ENCODE assay signal across 14 cellular contexts in the genomic region with DNA sequence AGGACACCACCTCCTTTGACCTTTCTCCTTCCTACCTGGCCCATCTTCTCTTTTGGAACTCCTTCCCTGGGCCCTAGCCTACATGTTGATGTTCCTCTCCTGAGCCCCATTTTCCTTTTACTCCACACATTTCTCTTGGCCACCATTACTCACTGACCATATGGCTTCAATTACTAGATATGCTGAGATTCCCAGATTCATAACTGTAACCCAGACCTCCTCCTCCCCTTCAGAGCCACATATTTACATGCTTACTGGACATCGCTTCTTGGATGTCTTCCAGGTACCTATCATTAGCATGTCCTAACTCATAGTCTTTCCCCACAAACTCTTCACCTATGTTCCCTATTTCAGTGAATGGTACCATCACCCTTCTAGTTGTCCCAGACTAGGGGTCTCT. TPM values are rescaled to one million over a fixed set of nuclear protein-coding genes. Genes with fewer than 3 reads are reported as not detected.
A peak's percentile ranks its signal among the peaks of the same experiment; 100 is the strongest.
DNase-seq lines count a peak whose midpoint lies in the region; ATAC-seq and TF ChIP-seq lines count a peak whose summit lies in the region.
"Had no signal": no experiment of that assay in that cellular context is flagged by ENCODE, and none has a peak within 500 bp of the region (broad histone marks: within the 10 kb centered on the region; RNA-seq: fewer than 3 reads in every experiment).

No MANE protein-coding gene starts in this region.

- H3K9me3 ChIP-seq in GM23248 (ENCODE audit: low read depth) (no peaks in the 10 kb centered on the region), smooth muscle cell (replicated peaks; ENCODE audit: low read depth) (no peaks in the 10 kb centered on the region), heart left ventricle (peaks cover 0 to 11% (median 1%) of the 10 kb centered on the region in 12 donors)
- H3K9me3 ChIP-seq: transverse colon had no signal

- peak; percentile 80 for ATAC-seq in SK-N-SH treated with all-trans-retinoic acid at 6 μM for 48 hours
- no peak for ATAC-seq in heart left ventricle

- WGBS in GM23248 (ENCODE audit: low coverage in 1 of 2, low lambda C conversion rate in 2 of 2, missing lambda C conversion rate in 2 of 2), 2 experiments: 0% methylated on average over 1 of the region's 1 CpG
- whole genome bisulfite sequencing in smooth muscle cell (ENCODE audit: low lambda C conversion rate): 76% methylated on average over 1 of the region's 1 CpG
- WGBS in heart left ventricle, 4 donors: 37 to 53% (median 45%) methylated on average over 1 of the region's 1 CpG

- H3K36me3 ChIP-seq in GM23248 (ENCODE audit: low read depth) (no peaks in the 10 kb centered on the region), smooth muscle cell (ENCODE audit: low read depth) (no peaks in the 10 kb centered on the region), heart left ventricle (no peaks in the 10 kb centered on the region)
- H3K36me3 ChIP-seq: left ventricle myocardium inferior, transverse colon had no signal

- no peaks in the 10 kb centered on the region for H3K9me2 ChIP-seq in GM23248 (ENCODE audit: insufficient read depth)

- intact Hi-C loops in heart left ventricle (cut with DNase I): no loop called here

- H3F3A ChIP-seq in GM23248 (ENCODE audit: insufficient read depth) (peaks cover 55% of the 10 kb centered on the region), smooth muscle cell (ENCODE audit: low read depth) (no peaks in the 10 kb centered on the region)

- peak overlapping the region; percentile 57 for H3K27ac ChIP-seq in GM23248
- no peak overlapping the region for H3K27ac ChIP-seq in smooth muscle cell (ENCODE audit: low read depth)
- no peak overlapping the region for H3K27ac ChIP-seq in heart left ventricle
- H3K27ac ChIP-seq: left ventricle myocardium inferior, transverse colon had no signal

- H3K9ac ChIP-seq in GM23248 (0 out of 2 replicates have a peak overlapping the region, but pooled peaks have one; percentile 2), smooth muscle cell (ENCODE audit: low read depth) (no peak overlapping the region)

- no peaks in the 10 kb centered on the region for H4K20me1 ChIP-seq in GM23248 (ENCODE audit: insufficient read depth)
- no peaks in the 10 kb centered on the region for H4K20me1 ChIP-seq in smooth muscle cell (ENCODE audit: low read depth)

- no peak overlapping the region for H2AFZ ChIP-seq in GM23248
- no peak overlapping the region for H2AFZ ChIP-seq in smooth muscle cell (ENCODE audit: low read depth)

- H3K4me2 ChIP-seq in GM23248 (ENCODE audit: unreplicated experiment) (peak overlapping the region; percentile 67), smooth muscle cell (peak overlapping the region; percentile 16)

- in situ Hi-C loops in GM23248 (cut with MboI): no loop called here

- DNase-seq in GM23248 (peak; percentile 94), fibroblast of mammary gland (ENCODE audit: low read depth) (peak; percentile 99), smooth muscle cell (lab: John Stamatoyannopoulos, UW; ENCODE audit: unreplicated experiment) (no peak), activated gamma-delta T cell treated with Interleukin-2 at 50 U/mL for 16 hours (no peak), NOMO-1 treated with dmso at 0.1 percent for 144 hours (lab: John Stamatoyannopoulos, UW; ENCODE audit: unreplicated experiment) (no peak), heart left ventricle (no peak)
- no peak for DNase-seq in activated CD4-positive, CD25-positive, alpha-beta regulatory T cell treated with anti-CD3 and anti-CD28 coated beads, Interleukin-2, amount 50 U/mL, for 72 hours
- DNase-seq: GDM1, left ventricle myocardium inferior, naive B cell, NCI-H1417 treated with DMSO at 0.1 percent for 48 hours, NCI-H2227 treated with DMSO at 0.1 percent for 48 hours, transverse colon had no signal

- H3K4me1 ChIP-seq in GM23248 (ENCODE audit: insufficient read depth): peaks cover 55% of the 10 kb centered on the region
- H3K4me1 ChIP-seq in smooth muscle cell (ENCODE audit: low read depth): no peaks in the 10 kb centered on the region
- H3K4me1 ChIP-seq in heart left ventricle: no peaks in the 10 kb centered on the region
- H3K4me1 ChIP-seq: left ventricle myocardium inferior, transverse colon had no signal

- no peaks in the 10 kb centered on the region for H3K27me3 ChIP-seq in GM23248 (replicated peaks; ENCODE audit: insufficient read depth)
- no peaks in the 10 kb centered on the region for H3K27me3 ChIP-seq in smooth muscle cell (ENCODE audit: low read depth)
- no peaks in the 10 kb centered on the region for H3K27me3 ChIP-seq in heart left ventricle
- H3K27me3 ChIP-seq: transverse colon had no signal

- no peak for TF ChIP-seq POLR2A in heart left ventricle (IDR thresholded peaks at IDR 0.05)

- H3K4me3 ChIP-seq in GM23248 (peak overlapping the region; percentile 4; the same call in 1 of the 2 replicates), fibroblast of mammary gland (ENCODE audit: control insufficient read depth, low read depth, low read length) (no peak overlapping the region), smooth muscle cell (no peak overlapping the region), heart left ventricle (no peak overlapping the region)
- H3K4me3 ChIP-seq: left ventricle myocardium inferior, transverse colon had no signal

- H3K79me2 ChIP-seq in GM23248 (ENCODE audit: insufficient read depth) (no peaks in the 10 kb centered on the region), smooth muscle cell (ENCODE audit: low read depth) (no peaks in the 10 kb centered on the region)

- no peak for TF ChIP-seq CTCF in fibroblast of mammary gland (conservative IDR thresholded peaks at IDR 0.05; ENCODE audit: control insufficient read depth, insufficient read depth, low read depth, low read length)
- TF ChIP-seq CTCF in smooth muscle cell (IDR thresholded peaks at IDR 0.05; ENCODE audit: borderline replicate concordance, insufficient read depth, poor library complexity, severe bottlenecking): no peak
- no peak for TF ChIP-seq CTCF in heart left ventricle (IDR thresholded peaks at IDR 0.05)

TF ChIP-seq in SK-N-SH treated with all-trans-retinoic acid at 6 μM for 48 hours, 23 proteins besides CTCF, POLR2A, EP300 and RAD21 (continues in another document):
- TF ChIP-seq, protein P1, sequence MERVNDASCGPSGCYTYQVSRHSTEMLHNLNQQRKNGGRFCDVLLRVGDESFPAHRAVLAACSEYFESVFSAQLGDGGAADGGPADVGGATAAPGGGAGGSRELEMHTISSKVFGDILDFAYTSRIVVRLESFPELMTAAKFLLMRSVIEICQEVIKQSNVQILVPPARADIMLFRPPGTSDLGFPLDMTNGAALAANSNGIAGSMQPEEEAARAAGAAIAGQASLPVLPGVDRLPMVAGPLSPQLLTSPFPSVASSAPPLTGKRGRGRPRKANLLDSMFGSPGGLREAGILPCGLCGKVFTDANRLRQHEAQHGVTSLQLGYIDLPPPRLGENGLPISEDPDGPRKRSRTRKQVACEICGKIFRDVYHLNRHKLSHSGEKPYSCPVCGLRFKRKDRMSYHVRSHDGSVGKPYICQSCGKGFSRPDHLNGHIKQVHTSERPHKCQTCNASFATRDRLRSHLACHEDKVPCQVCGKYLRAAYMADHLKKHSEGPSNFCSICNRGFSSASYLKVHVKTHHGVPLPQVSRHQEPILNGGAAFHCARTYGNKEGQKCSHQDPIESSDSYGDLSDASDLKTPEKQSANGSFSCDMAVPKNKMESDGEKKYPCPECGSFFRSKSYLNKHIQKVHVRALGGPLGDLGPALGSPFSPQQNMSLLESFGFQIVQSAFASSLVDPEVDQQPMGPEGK (CRISPR knock-in tag; IDR thresholded peaks at IDR 0.05; ENCODE audit: borderline replicate concordance): no peak
- no peak for TF ChIP-seq ZNF565 (CRISPR knock-in tag; conservative IDR thresholded peaks at IDR 0.05; ENCODE audit: low read depth)
- peak; percentile 68; the same call in 1 of the 2 replicates for TF ChIP-seq ZFP3 (CRISPR knock-in tag; IDR thresholded peaks at IDR 0.05)
- no peak for TF ChIP-seq OSR1 (CRISPR knock-in tag; IDR thresholded peaks at IDR 0.05)
- TF ChIP-seq GLIS3 (CRISPR knock-in tag; IDR thresholded peaks at IDR 0.05): no peak
- no peak for TF ChIP-seq PPARA (CRISPR knock-in tag; IDR thresholded peaks at IDR 0.05; ENCODE audit: borderline replicate concordance)
- peak; percentile 75; the same call in 1 of the 2 replicates for TF ChIP-seq CSDC2 (CRISPR knock-in tag; IDR thresholded peaks at IDR 0.05)
- peak; percentile 56 for TF ChIP-seq ZNF8 (CRISPR knock-in tag; IDR thresholded peaks at IDR 0.05)
- peak; percentile 73 for TF ChIP-seq TCF4 (CRISPR knock-in tag; IDR thresholded peaks at IDR 0.05; ENCODE audit: borderline replicate concordance)
- TF ChIP-seq, protein P2, sequence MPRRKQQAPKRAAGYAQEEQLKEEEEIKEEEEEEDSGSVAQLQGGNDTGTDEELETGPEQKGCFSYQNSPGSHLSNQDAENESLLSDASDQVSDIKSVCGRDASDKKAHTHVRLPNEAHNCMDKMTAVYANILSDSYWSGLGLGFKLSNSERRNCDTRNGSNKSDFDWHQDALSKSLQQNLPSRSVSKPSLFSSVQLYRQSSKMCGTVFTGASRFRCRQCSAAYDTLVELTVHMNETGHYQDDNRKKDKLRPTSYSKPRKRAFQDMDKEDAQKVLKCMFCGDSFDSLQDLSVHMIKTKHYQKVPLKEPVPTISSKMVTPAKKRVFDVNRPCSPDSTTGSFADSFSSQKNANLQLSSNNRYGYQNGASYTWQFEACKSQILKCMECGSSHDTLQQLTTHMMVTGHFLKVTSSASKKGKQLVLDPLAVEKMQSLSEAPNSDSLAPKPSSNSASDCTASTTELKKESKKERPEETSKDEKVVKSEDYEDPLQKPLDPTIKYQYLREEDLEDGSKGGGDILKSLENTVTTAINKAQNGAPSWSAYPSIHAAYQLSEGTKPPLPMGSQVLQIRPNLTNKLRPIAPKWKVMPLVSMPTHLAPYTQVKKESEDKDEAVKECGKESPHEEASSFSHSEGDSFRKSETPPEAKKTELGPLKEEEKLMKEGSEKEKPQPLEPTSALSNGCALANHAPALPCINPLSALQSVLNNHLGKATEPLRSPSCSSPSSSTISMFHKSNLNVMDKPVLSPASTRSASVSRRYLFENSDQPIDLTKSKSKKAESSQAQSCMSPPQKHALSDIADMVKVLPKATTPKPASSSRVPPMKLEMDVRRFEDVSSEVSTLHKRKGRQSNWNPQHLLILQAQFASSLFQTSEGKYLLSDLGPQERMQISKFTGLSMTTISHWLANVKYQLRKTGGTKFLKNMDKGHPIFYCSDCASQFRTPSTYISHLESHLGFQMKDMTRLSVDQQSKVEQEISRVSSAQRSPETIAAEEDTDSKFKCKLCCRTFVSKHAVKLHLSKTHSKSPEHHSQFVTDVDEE (CRISPR knock-in tag; IDR thresholded peaks at IDR 0.05): peak; percentile 70

RNA-seq across cellular contexts. Expression of a gene that starts 24.4 kb away (rescaled TPM):
- 14.8 and 26.1 TPM in 2 replicates for total RNA-seq in GM23248 (2014; rRNA removed; shearing (Covaris generic))
- 23.9 and 25.0 TPM in 2 replicates for polyA plus RNA-seq in GM23248 (2016; fragmentation: Nextera tagmentation; extraction: Ambion mirVana)
- total RNA-seq in smooth muscle cell: 12.9 and 19.0 TPM in 2 replicates
- 6.6 and 8.9 TPM in 2 replicates for polyA plus RNA-seq in smooth muscle cell
- 1 to 10 TPM in 2 of 9 donors, under 1 TPM in 7; 0.16 to 3.1 (median 0.60) TPM for total RNA-seq in heart left ventricle
- polyA plus RNA-seq in heart left ventricle: under 1 TPM; 0.27 to 0.32 TPM

Comparison
In these comparisons a context has a peak if more than half of its experiments do, and no peak if none do; other contexts are left out.
1. DNase-seq: peak in GM23248 (single experiment) and fibroblast of mammary gland (single experiment); none in smooth muscle cell (single experiment), activated CD4-positive, CD25-positive, alpha-beta regulatory T cell treated with anti-CD3 and anti-CD28 coated beads, Interleukin-2, amount 50 U/mL, for 72 hours (single experiment), activated gamma-delta T cell treated with Interleukin-2 at 50 U/mL for 16 hours (single experiment), NOMO-1 treated with dmso at 0.1 percent for 144 hours (single experiment) and heart left ventricle (0 of 5).